In the genomic region with DNA sequence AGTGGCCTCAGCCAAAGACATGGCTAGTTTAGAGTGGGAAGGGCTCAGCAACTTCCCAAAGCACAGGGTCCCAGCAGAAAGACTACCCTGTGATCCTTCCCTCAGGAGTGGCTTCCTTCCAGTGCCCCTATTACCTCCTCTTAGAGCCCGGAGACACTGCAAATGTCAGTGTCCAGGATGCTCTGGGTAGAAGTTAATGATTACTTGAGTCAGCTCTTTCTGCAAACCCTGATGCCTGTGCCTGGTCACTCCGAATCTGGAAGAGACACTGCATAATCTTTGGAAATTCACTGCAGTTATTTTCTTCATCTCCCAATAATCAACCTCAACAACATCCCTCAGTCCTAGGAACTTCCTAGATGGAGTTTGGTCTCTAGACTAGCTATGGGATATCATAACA, we compare ENCODE assay signal across 20 cellular contexts. TPM values are rescaled to one million over a fixed set of nuclear protein-coding genes. Genes with fewer than 3 reads are reported as not detected.
DNase-seq lines count a peak whose midpoint lies in the region; ATAC-seq and TF ChIP-seq lines count a peak whose summit lies in the region.
"Had no signal": no experiment of that assay in that cellular context is flagged by ENCODE, and none has a peak within 500 bp of the region (broad histone marks: within the 10 kb centered on the region; RNA-seq: fewer than 3 reads in every experiment).

No MANE protein-coding gene starts in this region.

- H3K4me3 Mint-ChIP-seq in stimulated activated effector memory CD8-positive, alpha-beta T cell treated with anti-CD3 and anti-CD28 coated beads, Interleukin-12 subunit alpha, Interleukin-12 subunit beta, amount 100 ng/mL, for 72 hours = no peak overlapping the region
- H3K4me3 Mint-ChIP-seq: CD4-positive, CD25-positive, alpha-beta regulatory T cell; CD8-positive, alpha-beta T cell had no signal

- ATAC-seq in stimulated activated effector memory CD8-positive, alpha-beta T cell treated with anti-CD3 and anti-CD28 coated beads, Interleukin-12 subunit alpha, Interleukin-12 subunit beta, amount 100 ng/mL, for 72 hours = no peak
- ATAC-seq: A549; CD8-positive, alpha-beta T cell had no signal

- peak; percentile 35 for DNase-seq in DMS53 (lab: John Stamatoyannopoulos, UW)
- DNase-seq in DMS53 treated with DMSO at 0.1 percent for 48 hours (lab: John Stamatoyannopoulos, UW; ENCODE audit: unreplicated experiment) = no peak
- DNase-seq in kidney tubule cell (ENCODE audit: low spot score) = peak; percentile 14
- DNase-seq in stimulated activated effector memory CD8-positive, alpha-beta T cell treated with anti-CD3 and anti-CD28 coated beads, Interleukin-12 subunit alpha, Interleukin-12 subunit beta, amount 100 ng/mL, for 72 hours (ENCODE audit: low spot score in 2 of 2) = no peak
- no peak for DNase-seq in SIG-M5 treated with dmso at 0.1 percent for 504 hours (lab: John Stamatoyannopoulos, UW; ENCODE audit: unreplicated experiment)
- no peak for DNase-seq in head of caudate nucleus
- no peak for DNase-seq in 8988T
- DNase-seq: Caco-2; CD4-positive, CD25-positive, alpha-beta regulatory T cell; CD8-positive, alpha-beta T cell; DMS153; DMS79 treated with DMSO at 0.1 percent for 48 hours; GF-D8; GM23248; H7; HCEC 1CT had no signal

- no peak overlapping the region for H3K27ac ChIP-seq in liver (ENCODE audit: low read depth in 1 of 2, low read length in 2 of 2)
- H3K27ac ChIP-seq: 22Rv1, A549, C4-2B, GM23248 had no signal

- peaks cover 9% of the 10 kb centered on the region for H3K4me1 Mint-ChIP-seq in stimulated activated effector memory CD8-positive, alpha-beta T cell treated with anti-CD3 and anti-CD28 coated beads, Interleukin-12 subunit alpha, Interleukin-12 subunit beta, amount 100 ng/mL, for 72 hours

- H3K4me1 ChIP-seq in liver (ENCODE audit: control insufficient read depth in 4 of 4, insufficient read depth in 4 of 4, low read length in 3 of 4) = peaks cover 0 to 26% (median 10%) of the 10 kb centered on the region in 4 donors
- H3K4me1 ChIP-seq: A549, Caco-2 had no signal

- WGBS in liver = 43% methylated on average over 2 of the region's 2 CpGs

- no peak overlapping the region for H3K9ac ChIP-seq in liver (ENCODE audit: low read depth in 1 of 2, low read length in 2 of 2)
- H3K9ac ChIP-seq: GM23248 had no signal

- no peaks in the 10 kb centered on the region for H3K36me3 ChIP-seq in liver (ENCODE audit: control insufficient read depth in 4 of 4, insufficient read depth in 3 of 4, low read depth in 1 of 4, low read length in 3 of 4)

- H3K9me3 Mint-ChIP-seq in stimulated activated effector memory CD8-positive, alpha-beta T cell treated with anti-CD3 and anti-CD28 coated beads, Interleukin-12 subunit alpha, Interleukin-12 subunit beta, amount 100 ng/mL, for 72 hours = no peaks in the 10 kb centered on the region
- H3K9me3 Mint-ChIP-seq: CD4-positive, CD25-positive, alpha-beta regulatory T cell; CD8-positive, alpha-beta T cell had no signal

- H3K27ac Mint-ChIP-seq in stimulated activated effector memory CD8-positive, alpha-beta T cell treated with anti-CD3 and anti-CD28 coated beads, Interleukin-12 subunit alpha, Interleukin-12 subunit beta, amount 100 ng/mL, for 72 hours = peak overlapping the region; percentile 33
- H3K27ac Mint-ChIP-seq: CD4-positive, CD25-positive, alpha-beta regulatory T cell; CD8-positive, alpha-beta T cell had no signal

- intact Hi-C loops in head of caudate nucleus (cut with DNase I) = loop anchor here (5.0 kb wide), 1 partner anchor 308 kb away; no protein-coding TSS in a partner anchor

- no peaks in the 10 kb centered on the region for H3K9me3 ChIP-seq in liver (ENCODE audit: control insufficient read depth in 4 of 4, low read length in 3 of 4)
- H3K9me3 ChIP-seq: A549, Caco-2 had no signal

- no peaks in the 10 kb centered on the region for H3K36me3 Mint-ChIP-seq in stimulated activated effector memory CD8-positive, alpha-beta T cell treated with anti-CD3 and anti-CD28 coated beads, Interleukin-12 subunit alpha, Interleukin-12 subunit beta, amount 100 ng/mL, for 72 hours
- H3K36me3 Mint-ChIP-seq: CD4-positive, CD25-positive, alpha-beta regulatory T cell; CD8-positive, alpha-beta T cell had no signal

- TF ChIP-seq RAD21 in liver (IDR thresholded peaks at IDR 0.05) = peak in 1 of 2 donors; percentile 33

- TF ChIP-seq CTCF in liver (IDR thresholded peaks at IDR 0.05; ENCODE audit: low read depth, low read length, missing input control) = no peak

- H3K27me3 ChIP-seq in liver (ENCODE audit: control insufficient read depth in 4 of 4, insufficient read depth in 4 of 4, low read length in 3 of 4) = no peaks in the 10 kb centered on the region

- no peak overlapping the region for H3K4me3 ChIP-seq in liver (ENCODE audit: low read depth in 1 of 3, low read length in 3 of 3)
- H3K4me3 ChIP-seq: A549, GM23248 had no signal

TF ChIP-seq in liver, 16 proteins besides CTCF, POLR2A, EP300 and RAD21:
- TF ChIP-seq FOXA2 (IDR thresholded peaks at IDR 0.05) (no peak), GABPA (IDR thresholded peaks at IDR 0.05 in 1 of 2, conservative IDR thresholded peaks at IDR 0.05 in 1 of 2) (no peak), HNF4A (conservative IDR thresholded peaks at IDR 0.05) (peak in 1 of 2 donors; percentile 6), HNF4G (IDR thresholded peaks at IDR 0.05) (no peak), RXRA (IDR thresholded peaks at IDR 0.05) (no peak), SP1 (IDR thresholded peaks at IDR 0.05) (peak; percentile 7), NR2F2 (IDR thresholded peaks at IDR 0.05) (no peak), YY1 (IDR thresholded peaks at IDR 0.05) (no peak), JUND (IDR thresholded peaks at IDR 0.05) (no peak), EGR1 (IDR thresholded peaks at IDR 0.05; ENCODE audit: low read depth in 2 of 2) (no peak), TAF1 (conservative IDR thresholded peaks at IDR 0.05) (no peak)
- TF ChIP-seq, protein P1, sequence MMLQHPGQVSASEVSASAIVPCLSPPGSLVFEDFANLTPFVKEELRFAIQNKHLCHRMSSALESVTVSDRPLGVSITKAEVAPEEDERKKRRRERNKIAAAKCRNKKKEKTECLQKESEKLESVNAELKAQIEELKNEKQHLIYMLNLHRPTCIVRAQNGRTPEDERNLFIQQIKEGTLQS (IDR thresholded peaks at IDR 0.05) = no peak
- TF ChIP-seq, protein P2, sequence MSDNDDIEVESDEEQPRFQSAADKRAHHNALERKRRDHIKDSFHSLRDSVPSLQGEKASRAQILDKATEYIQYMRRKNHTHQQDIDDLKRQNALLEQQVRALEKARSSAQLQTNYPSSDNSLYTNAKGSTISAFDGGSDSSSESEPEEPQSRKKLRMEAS (IDR thresholded peaks at IDR 0.05) = no peak
- TF ChIP-seq, protein P3, sequence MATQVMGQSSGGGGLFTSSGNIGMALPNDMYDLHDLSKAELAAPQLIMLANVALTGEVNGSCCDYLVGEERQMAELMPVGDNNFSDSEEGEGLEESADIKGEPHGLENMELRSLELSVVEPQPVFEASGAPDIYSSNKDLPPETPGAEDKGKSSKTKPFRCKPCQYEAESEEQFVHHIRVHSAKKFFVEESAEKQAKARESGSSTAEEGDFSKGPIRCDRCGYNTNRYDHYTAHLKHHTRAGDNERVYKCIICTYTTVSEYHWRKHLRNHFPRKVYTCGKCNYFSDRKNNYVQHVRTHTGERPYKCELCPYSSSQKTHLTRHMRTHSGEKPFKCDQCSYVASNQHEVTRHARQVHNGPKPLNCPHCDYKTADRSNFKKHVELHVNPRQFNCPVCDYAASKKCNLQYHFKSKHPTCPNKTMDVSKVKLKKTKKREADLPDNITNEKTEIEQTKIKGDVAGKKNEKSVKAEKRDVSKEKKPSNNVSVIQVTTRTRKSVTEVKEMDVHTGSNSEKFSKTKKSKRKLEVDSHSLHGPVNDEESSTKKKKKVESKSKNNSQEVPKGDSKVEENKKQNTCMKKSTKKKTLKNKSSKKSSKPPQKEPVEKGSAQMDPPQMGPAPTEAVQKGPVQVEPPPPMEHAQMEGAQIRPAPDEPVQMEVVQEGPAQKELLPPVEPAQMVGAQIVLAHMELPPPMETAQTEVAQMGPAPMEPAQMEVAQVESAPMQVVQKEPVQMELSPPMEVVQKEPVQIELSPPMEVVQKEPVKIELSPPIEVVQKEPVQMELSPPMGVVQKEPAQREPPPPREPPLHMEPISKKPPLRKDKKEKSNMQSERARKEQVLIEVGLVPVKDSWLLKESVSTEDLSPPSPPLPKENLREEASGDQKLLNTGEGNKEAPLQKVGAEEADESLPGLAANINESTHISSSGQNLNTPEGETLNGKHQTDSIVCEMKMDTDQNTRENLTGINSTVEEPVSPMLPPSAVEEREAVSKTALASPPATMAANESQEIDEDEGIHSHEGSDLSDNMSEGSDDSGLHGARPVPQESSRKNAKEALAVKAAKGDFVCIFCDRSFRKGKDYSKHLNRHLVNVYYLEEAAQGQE (IDR thresholded peaks at IDR 0.05) = no peak

RNA-seq across cellular contexts. Expression of a gene that starts 27.2 kb away (rescaled TPM):
- 100 to 1,000 TPM in 1 of 2 donors, 10 to 100 TPM in 1; 68.7 to 307 TPM for total RNA-seq in liver
- 100 to 1,000 TPM; 177 to 185 TPM for polyA plus RNA-seq in liver

Comparison
In these comparisons a context has a peak if more than half of its experiments do, and no peak if none do; other contexts are left out.
1. DNase-seq: peak in DMS53 (single experiment) and kidney tubule cell (single experiment); none in DMS53 treated with DMSO at 0.1 percent for 48 hours (single experiment), stimulated activated effector memory CD8-positive, alpha-beta T cell treated with anti-CD3 and anti-CD28 coated beads, Interleukin-12 subunit alpha, Interleukin-12 subunit beta, amount 100 ng/mL, for 72 hours (0 of 2), SIG-M5 treated with dmso at 0.1 percent for 504 hours (single experiment), head of caudate nucleus (0 of 42) and 8988T (single experiment).